ENCODE assay signal across 14 cellular contexts in genomic region chr22:24435861-24436351, GRCh38. TPM values are rescaled to one million over a fixed set of nuclear protein-coding genes. Genes with fewer than 3 reads are reported as not detected.
DNase-seq lines count a peak whose midpoint lies in the region; ATAC-seq and TF ChIP-seq lines count a peak whose summit lies in the region.
"Had no signal": no experiment of that assay in that cellular context is flagged by ENCODE, and none has a peak within 500 bp of the region (broad histone marks: within the 10 kb centered on the region; RNA-seq: fewer than 3 reads in every experiment).

No MANE protein-coding gene starts in this region.

- ATAC-seq in memory B cell (ENCODE audit: low read depth) (no peak), GM18498 (IDR thresholded peaks at IDR 0.05; ENCODE audit: unreplicated experiment) (no peak), HG03520 (IDR thresholded peaks at IDR 0.05; ENCODE audit: unreplicated experiment) (no peak)

- H3K27me3 Mint-ChIP-seq in activated naive CD8-positive, alpha-beta T cell treated with anti-CD3 and anti-CD28 coated beads for 36 hours = no peaks in the 10 kb centered on the region
- H3K27me3 Mint-ChIP-seq in memory B cell = no peaks in the 10 kb centered on the region

- H3K27ac Mint-ChIP-seq in activated naive CD8-positive, alpha-beta T cell treated with anti-CD3 and anti-CD28 coated beads for 36 hours = peak overlapping the region; percentile 99
- H3K27ac Mint-ChIP-seq in memory B cell = peak overlapping the region; percentile 97
- H3K27ac Mint-ChIP-seq: brain had no signal

- H3K4me3 ChIP-seq in H7 (ENCODE audit: insufficient read depth, low read depth, low read length) (no peak overlapping the region), hepatocyte (no peak overlapping the region)

- peak overlapping the region; percentile 18 for H3K4me3 Mint-ChIP-seq in activated naive CD8-positive, alpha-beta T cell treated with anti-CD3 and anti-CD28 coated beads for 36 hours
- H3K4me3 Mint-ChIP-seq in memory B cell = peak overlapping the region; percentile 32
- H3K4me3 Mint-ChIP-seq: brain had no signal

- no peak overlapping the region for H2AFZ ChIP-seq in hepatocyte

- H3K27me3 ChIP-seq in H7 (ENCODE audit: control insufficient read depth, insufficient read depth, low read length) (no peaks in the 10 kb centered on the region), hepatocyte (no peaks in the 10 kb centered on the region)

- H3K36me3 Mint-ChIP-seq in activated naive CD8-positive, alpha-beta T cell treated with anti-CD3 and anti-CD28 coated beads for 36 hours = peaks cover 61% of the 10 kb centered on the region
- peaks cover 6% of the 10 kb centered on the region for H3K36me3 Mint-ChIP-seq in memory B cell

- DNase-seq in AG08395 (ENCODE audit: low spot score) (peak; percentile 73), H7 (peak; percentile 56), memory B cell (ENCODE audit: low spot score in 2 of 2) (no peak), hepatocyte (ENCODE audit: low spot score) (no peak), iPS-NIHi7 (ENCODE audit: extremely low spot score) (no peak)
- no peak for DNase-seq in activated naive CD8-positive, alpha-beta T cell treated with anti-CD3 and anti-CD28 coated beads for 36 hours
- DNase-seq: Caco-2, hippocampal formation, NCI-H524 treated with DMSO at 0.1 percent for 48 hours, nucleus accumbens had no signal

- no peaks in the 10 kb centered on the region for H3K9me3 Mint-ChIP-seq in activated naive CD8-positive, alpha-beta T cell treated with anti-CD3 and anti-CD28 coated beads for 36 hours
- H3K9me3 Mint-ChIP-seq in memory B cell = no peaks in the 10 kb centered on the region
- H3K9me3 Mint-ChIP-seq: brain had no signal

- H3K36me3 ChIP-seq in H7 (replicated peaks; ENCODE audit: control insufficient read depth, insufficient read depth, low read length) (no peaks in the 10 kb centered on the region), hepatocyte (replicated peaks; ENCODE audit: insufficient read depth, low read depth) (no peaks in the 10 kb centered on the region)

- no peak overlapping the region for H3K4me2 ChIP-seq in hepatocyte

- no peaks in the 10 kb centered on the region for H3K9me2 ChIP-seq in hepatocyte (replicated peaks; ENCODE audit: insufficient read depth)

- peaks cover 8% of the 10 kb centered on the region for H3K4me1 ChIP-seq in hepatocyte (ENCODE audit: insufficient read depth)
- H3K4me1 ChIP-seq: Caco-2 had no signal

- no peaks in the 10 kb centered on the region for H4K20me1 ChIP-seq in hepatocyte (ENCODE audit: insufficient read depth, poor library complexity, severe bottlenecking)

- no peak overlapping the region for H3K27ac ChIP-seq in hepatocyte
- H3K27ac ChIP-seq: VCaP had no signal

- H3K9me3 ChIP-seq in hepatocyte (ENCODE audit: low read depth) = no peaks in the 10 kb centered on the region
- H3K9me3 ChIP-seq: Caco-2 had no signal

- 86% methylated on average over 12 of the region's 12 CpGs for WGBS in hepatocyte (ENCODE audit: low lambda C conversion rate, missing lambda C conversion rate)

- peaks cover 91% of the 10 kb centered on the region for H3K4me1 Mint-ChIP-seq in activated naive CD8-positive, alpha-beta T cell treated with anti-CD3 and anti-CD28 coated beads for 36 hours
- H3K4me1 Mint-ChIP-seq in memory B cell = peaks cover 55% of the 10 kb centered on the region

- H3K79me2 ChIP-seq in hepatocyte = no peaks in the 10 kb centered on the region

- TF ChIP-seq CTCF in hepatocyte (IDR thresholded peaks at IDR 0.05; ENCODE audit: poor library complexity) = no peak

RNA-seq across cellular contexts. Expression of gene ADORA2A, which starts 8.5 kb away (rescaled TPM):
- total RNA-seq in H7 (2014; rRNA removed; shearing (Covaris generic)) = 4.0 and 7.0 TPM in 2 replicates
- total RNA-seq in activated naive CD8-positive, alpha-beta T cell treated with anti-CD3 and anti-CD28 coated beads for 36 hours = 10 to 100 TPM; 45.1 to 45.2 TPM
- 1.2 and 2.0 TPM in 2 replicates for total RNA-seq in hepatocyte
- 3.3 and 4.0 TPM in 2 replicates for polyA plus RNA-seq in hepatocyte

RNA-seq across cellular contexts. Expression of gene UPB1, which starts 59.2 kb away (rescaled TPM):
- total RNA-seq in H7 (2014; rRNA removed; shearing (Covaris generic)) = 0.11 TPM in 1 of 2 replicates, not detected in the other
- total RNA-seq in activated naive CD8-positive, alpha-beta T cell treated with anti-CD3 and anti-CD28 coated beads for 36 hours = under 1 TPM in 1 of 2 experiments, not detected in 1; 0.08 TPM
- 1.2 and 1.6 TPM in 2 replicates for total RNA-seq in hepatocyte
- 0.39 and 1.0 TPM in 2 replicates for polyA plus RNA-seq in hepatocyte

Comparison
In these comparisons a context has a peak if more than half of its experiments do, and no peak if none do; other contexts are left out.
1. DNase-seq: peak in AG08395 (single experiment) and H7 (single experiment); none in activated naive CD8-positive, alpha-beta T cell treated with anti-CD3 and anti-CD28 coated beads for 36 hours (single experiment), memory B cell (0 of 2), hepatocyte (single experiment) and iPS-NIHi7 (single experiment).